Comparison of ENCODE assay signal across 13 cellular contexts in genomic region chr5:89697581-89697980, GRCh38.
DNase-seq lines count a peak whose midpoint lies in the region; ATAC-seq and TF ChIP-seq lines count a peak whose summit lies in the region.
"Had no signal": no experiment of that assay in that cellular context is flagged by ENCODE, and none has a peak within 500 bp of the region (broad histone marks: within the 10 kb centered on the region; RNA-seq: fewer than 3 reads in every experiment).

No MANE protein-coding gene starts in this region.

- H3K27ac Mint-ChIP-seq in WTC11 (0 out of 2 replicates have a peak overlapping the region, but pooled peaks have one; percentile 1), osteocyte (ENCODE audit: unreplicated experiment) (no peak overlapping the region)
- H3K27ac Mint-ChIP-seq: CD4-positive, CD25-positive, alpha-beta regulatory T cell; T-helper 1 cell treated with Interleukin-12 subunit alpha and Interleukin-12 subunit beta and Interleukin-4 antibody, amounts not matched to agents 30 μg/mL and 1 μg/mL, for 36 hours had no signal

- H3K36me3 Mint-ChIP-seq in WTC11, result 0 out of 2 replicates have a peak, but pooled peaks cover 4% of the 10 kb centered on the region
- H3K36me3 Mint-ChIP-seq in osteocyte (ENCODE audit: unreplicated experiment), result no peaks in the 10 kb centered on the region
- H3K36me3 Mint-ChIP-seq: CD4-positive, CD25-positive, alpha-beta regulatory T cell had no signal

- intact Hi-C loops in left colon (cut with DNase I, micrococcal nuclease), result no loop called here

- POLR2A ChIA-PET in WTC11 (lab: Charles Lee), result no interaction called here

- H3K4me3 Mint-ChIP-seq in WTC11 (no peak overlapping the region), osteocyte (ENCODE audit: unreplicated experiment) (no peak overlapping the region)
- H3K4me3 Mint-ChIP-seq: CD4-positive, CD25-positive, alpha-beta regulatory T cell; T-helper 1 cell treated with Interleukin-12 subunit alpha and Interleukin-12 subunit beta and Interleukin-4 antibody, amounts not matched to agents 30 μg/mL and 1 μg/mL, for 36 hours had no signal

- H3K27me3 Mint-ChIP-seq in WTC11 (ENCODE audit: low read depth), result no peaks in the 10 kb centered on the region
- no peaks in the 10 kb centered on the region for H3K27me3 Mint-ChIP-seq in osteocyte (ENCODE audit: unreplicated experiment)
- H3K27me3 Mint-ChIP-seq: CD4-positive, CD25-positive, alpha-beta regulatory T cell had no signal

- CTCF ChIA-PET in WTC11 (lab: Charles Lee), result no interaction called here

- no peak for TF ChIP-seq CTCF in WTC11 (IDR thresholded peaks at IDR 0.05)
- TF ChIP-seq CTCF in osteocyte (IDR thresholded peaks at IDR 0.05), result no peak

- peak; percentile 6 for DNase-seq in NCI-H1092 (lab: John Stamatoyannopoulos, UW)
- DNase-seq in NCI-H510A treated with DMSO at 0.1 percent for 48 hours (lab: John Stamatoyannopoulos, UW), result peak; percentile 70
- DNase-seq in WTC11 (ENCODE audit: low spot score), result no peak
- DNase-seq in renal cortical epithelial cell (ENCODE audit: low read depth), result peak; percentile 62
- no peak for DNase-seq in left colon
- no peak for DNase-seq in osteocyte (ENCODE audit: extremely low spot score, unreplicated experiment)
- DNase-seq: Caco-2; CD4-positive, CD25-positive, alpha-beta regulatory T cell; DMS79 treated with DMSO at 0.1 percent for 48 hours; NCI-H146 had no signal

- peaks cover 10% of the 10 kb centered on the region; the same call in 1 of the 2 replicates for H3K9me3 Mint-ChIP-seq in WTC11
- no peaks in the 10 kb centered on the region for H3K9me3 Mint-ChIP-seq in osteocyte (ENCODE audit: unreplicated experiment)
- H3K9me3 Mint-ChIP-seq: T-helper 1 cell treated with Interleukin-12 subunit alpha and Interleukin-12 subunit beta and Interleukin-4 antibody, amounts not matched to agents 30 μg/mL and 1 μg/mL, for 36 hours had no signal

- H3K4me1 Mint-ChIP-seq in WTC11 (peaks cover 53% of the 10 kb centered on the region), osteocyte (ENCODE audit: unreplicated experiment) (peaks cover 6% of the 10 kb centered on the region)
- H3K4me1 Mint-ChIP-seq: CD4-positive, CD25-positive, alpha-beta regulatory T cell had no signal

- ATAC-seq in WTC11 (no peak), HG03095 (IDR thresholded peaks at IDR 0.05; ENCODE audit: unreplicated experiment) (no peak), left colon (no peak)
- ATAC-seq: HepG2 had no signal

TF ChIP-seq in WTC11, 78 proteins besides CTCF, POLR2A, EP300 and RAD21:
- no peak for TF ChIP-seq OVOL2 (CRISPR knock-in tag; IDR thresholded peaks at IDR 0.05; ENCODE audit: borderline replicate concordance)
- no peak for TF ChIP-seq NR3C1 (CRISPR knock-in tag; conservative IDR thresholded peaks at IDR 0.05; ENCODE audit: low read depth)
- TF ChIP-seq JAZF1 (CRISPR knock-in tag; IDR thresholded peaks at IDR 0.05), result no peak
- TF ChIP-seq, protein P1, sequence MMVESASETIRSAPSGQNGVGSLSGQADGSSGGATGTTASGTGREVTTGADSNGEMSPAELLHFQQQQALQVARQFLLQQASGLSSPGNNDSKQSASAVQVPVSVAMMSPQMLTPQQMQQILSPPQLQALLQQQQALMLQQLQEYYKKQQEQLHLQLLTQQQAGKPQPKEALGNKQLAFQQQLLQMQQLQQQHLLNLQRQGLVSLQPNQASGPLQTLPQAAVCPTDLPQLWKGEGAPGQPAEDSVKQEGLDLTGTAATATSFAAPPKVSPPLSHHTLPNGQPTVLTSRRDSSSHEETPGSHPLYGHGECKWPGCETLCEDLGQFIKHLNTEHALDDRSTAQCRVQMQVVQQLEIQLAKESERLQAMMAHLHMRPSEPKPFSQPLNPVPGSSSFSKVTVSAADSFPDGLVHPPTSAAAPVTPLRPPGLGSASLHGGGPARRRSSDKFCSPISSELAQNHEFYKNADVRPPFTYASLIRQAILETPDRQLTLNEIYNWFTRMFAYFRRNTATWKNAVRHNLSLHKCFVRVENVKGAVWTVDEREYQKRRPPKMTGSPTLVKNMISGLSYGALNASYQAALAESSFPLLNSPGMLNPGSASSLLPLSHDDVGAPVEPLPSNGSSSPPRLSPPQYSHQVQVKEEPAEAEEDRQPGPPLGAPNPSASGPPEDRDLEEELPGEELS (CRISPR knock-in tag; IDR thresholded peaks at IDR 0.05), result no peak
- TF ChIP-seq FOXK1 (CRISPR knock-in tag; IDR thresholded peaks at IDR 0.05), result no peak
- TF ChIP-seq, protein P2, sequence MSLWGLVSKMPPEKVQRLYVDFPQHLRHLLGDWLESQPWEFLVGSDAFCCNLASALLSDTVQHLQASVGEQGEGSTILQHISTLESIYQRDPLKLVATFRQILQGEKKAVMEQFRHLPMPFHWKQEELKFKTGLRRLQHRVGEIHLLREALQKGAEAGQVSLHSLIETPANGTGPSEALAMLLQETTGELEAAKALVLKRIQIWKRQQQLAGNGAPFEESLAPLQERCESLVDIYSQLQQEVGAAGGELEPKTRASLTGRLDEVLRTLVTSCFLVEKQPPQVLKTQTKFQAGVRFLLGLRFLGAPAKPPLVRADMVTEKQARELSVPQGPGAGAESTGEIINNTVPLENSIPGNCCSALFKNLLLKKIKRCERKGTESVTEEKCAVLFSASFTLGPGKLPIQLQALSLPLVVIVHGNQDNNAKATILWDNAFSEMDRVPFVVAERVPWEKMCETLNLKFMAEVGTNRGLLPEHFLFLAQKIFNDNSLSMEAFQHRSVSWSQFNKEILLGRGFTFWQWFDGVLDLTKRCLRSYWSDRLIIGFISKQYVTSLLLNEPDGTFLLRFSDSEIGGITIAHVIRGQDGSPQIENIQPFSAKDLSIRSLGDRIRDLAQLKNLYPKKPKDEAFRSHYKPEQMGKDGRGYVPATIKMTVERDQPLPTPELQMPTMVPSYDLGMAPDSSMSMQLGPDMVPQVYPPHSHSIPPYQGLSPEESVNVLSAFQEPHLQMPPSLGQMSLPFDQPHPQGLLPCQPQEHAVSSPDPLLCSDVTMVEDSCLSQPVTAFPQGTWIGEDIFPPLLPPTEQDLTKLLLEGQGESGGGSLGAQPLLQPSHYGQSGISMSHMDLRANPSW (CRISPR knock-in tag; conservative IDR thresholded peaks at IDR 0.05; ENCODE audit: low read depth), result no peak
- TF ChIP-seq, protein P3, sequence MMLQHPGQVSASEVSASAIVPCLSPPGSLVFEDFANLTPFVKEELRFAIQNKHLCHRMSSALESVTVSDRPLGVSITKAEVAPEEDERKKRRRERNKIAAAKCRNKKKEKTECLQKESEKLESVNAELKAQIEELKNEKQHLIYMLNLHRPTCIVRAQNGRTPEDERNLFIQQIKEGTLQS (CRISPR knock-in tag; conservative IDR thresholded peaks at IDR 0.05), result no peak
- TF ChIP-seq ETV6 (CRISPR knock-in tag; IDR thresholded peaks at IDR 0.05), result no peak
- no peak for TF ChIP-seq ZNF121 (CRISPR knock-in tag; IDR thresholded peaks at IDR 0.05)
- TF ChIP-seq KAT7 (CRISPR knock-in tag; IDR thresholded peaks at IDR 0.05; ENCODE audit: borderline replicate concordance), result no peak
- TF ChIP-seq TEAD1 (CRISPR knock-in tag; IDR thresholded peaks at IDR 0.05), result no peak
- TF ChIP-seq ZNF138 (CRISPR knock-in tag; conservative IDR thresholded peaks at IDR 0.05), result no peak
- TF ChIP-seq, protein P4, sequence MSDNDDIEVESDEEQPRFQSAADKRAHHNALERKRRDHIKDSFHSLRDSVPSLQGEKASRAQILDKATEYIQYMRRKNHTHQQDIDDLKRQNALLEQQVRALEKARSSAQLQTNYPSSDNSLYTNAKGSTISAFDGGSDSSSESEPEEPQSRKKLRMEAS (CRISPR knock-in tag; IDR thresholded peaks at IDR 0.05), result no peak
- no peak for TF ChIP-seq ZNF263 (CRISPR knock-in tag; IDR thresholded peaks at IDR 0.05; ENCODE audit: low read depth)
- no peak for TF ChIP-seq RORB (CRISPR knock-in tag; IDR thresholded peaks at IDR 0.05)
TF ChIP-seq in WTC11: peak in this region for 0.

Comparison
In these comparisons a context has a peak if more than half of its experiments do, and no peak if none do; other contexts are left out.
1. DNase-seq: peak in NCI-H1092 (single experiment), NCI-H510A treated with DMSO at 0.1 percent for 48 hours (single experiment) and renal cortical epithelial cell (single experiment); none in WTC11 (single experiment), left colon (0 of 2) and osteocyte (single experiment).